In the genomic region with DNA sequence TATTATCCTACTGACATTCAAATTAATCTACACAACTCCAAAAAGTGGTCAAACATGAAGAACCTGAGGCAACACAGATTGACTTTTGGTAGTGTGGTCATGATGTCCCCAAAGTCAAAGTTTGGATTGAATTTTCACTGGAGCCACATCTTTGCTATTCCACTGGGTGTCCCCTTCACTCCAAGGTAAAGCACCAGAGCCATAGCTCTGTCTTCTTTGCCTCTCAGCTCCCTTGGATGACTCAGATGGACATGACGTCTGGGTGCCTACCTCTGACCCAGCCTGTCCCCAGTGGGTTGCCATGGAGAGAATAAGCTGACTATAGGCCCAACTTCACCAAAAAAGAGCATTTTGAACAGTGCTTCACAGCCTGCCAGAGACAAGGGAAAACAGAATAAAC, we compare ENCODE assay signal across 16 cellular contexts. TPM values are rescaled to one million over a fixed set of nuclear protein-coding genes. Genes with fewer than 3 reads are reported as not detected.
DNase-seq lines count a peak whose midpoint lies in the region; ATAC-seq, FAIRE-seq and TF ChIP-seq lines count a peak whose summit lies in the region.
"Had no signal": no experiment of that assay in that cellular context is flagged by ENCODE, and none has a peak within 500 bp of the region (broad histone marks: within the 10 kb centered on the region; RNA-seq: fewer than 3 reads in every experiment).

No MANE protein-coding gene starts in this region.

- DNase-seq in LHCN-M2 (ENCODE audit: low read depth): peak; percentile 17
- DNase-seq in bronchial epithelial cell (ENCODE audit: low read depth): peak; percentile 48
- DNase-seq in medulla oblongata (ENCODE audit: extremely low spot score): peak; percentile 10
- DNase-seq in cerebellum (ENCODE audit: low spot score): no peak
- DNase-seq in amniotic stem cell (lab: John Stamatoyannopoulos, UW): no peak
- DNase-seq in stimulated activated CD8-positive, alpha-beta memory T cell treated with anti-CD3 and anti-CD28 coated beads, Interleukin-4, amount 100 ng/mL, for 48 hours: no peak
- DNase-seq: activated CD4-positive, CD25-positive, alpha-beta regulatory T cell; activated CD8-positive, alpha-beta memory T cell treated with anti-CD3 and anti-CD28 coated beads, Interleukin-2, amount 10 ng/mL, durations not matched to agents 7 days and 5 days; activated naive CD4-positive, alpha-beta T cell treated with anti-CD3 and anti-CD28 coated beads, Interleukin-2, amount 50 U/mL, for 16 hours; DMS153; kidney glomerular epithelial cell; naive B cell; NCI-H1092; NCI-H2171 had no signal

- no peaks in the 10 kb centered on the region for H3K27me3 ChIP-seq in bronchial epithelial cell (ENCODE audit: control insufficient read depth, insufficient read depth, low read length)
- H3K27me3 ChIP-seq: cardiac muscle cell had no signal

- H3K36me3 ChIP-seq in bronchial epithelial cell (ENCODE audit: control insufficient read depth, insufficient read depth, low read length): no peaks in the 10 kb centered on the region
- H3K36me3 ChIP-seq: cardiac muscle cell had no signal

- no peak for FAIRE-seq in bronchial epithelial cell (lab: Jason Lieb, UNC)

- peak; percentile 47 for ATAC-seq in GM21786 (IDR thresholded peaks at IDR 0.05; ENCODE audit: unreplicated experiment)
- ATAC-seq: activated CD8-positive, alpha-beta memory T cell treated with anti-CD3 and anti-CD28 coated beads, Interleukin-2, amount 10 ng/mL, durations not matched to agents 7 days and 5 days had no signal

- no peak for TF ChIP-seq CTCF in bronchial epithelial cell (IDR thresholded peaks at IDR 0.05; ENCODE audit: insufficient read depth, low read length, severe bottlenecking)

- H3K4me3 ChIP-seq in bronchial epithelial cell (ENCODE audit: low read depth, low read length): no peak overlapping the region
- H3K4me3 ChIP-seq: cardiac muscle cell had no signal

RNA-seq across cellular contexts. Expression of gene ARHGAP42, which starts 57.4 kb away (rescaled TPM):
- total RNA-seq in LHCN-M2 (2014; rRNA removed) (7.4 and 10.3 TPM in 2 replicates), bronchial epithelial cell (4.5 and 5.3 TPM in 2 replicates), cerebellum (21.4 TPM)
- 1.4 TPM for polyA plus RNA-seq in LHCN-M2 (2012)

Comparison
In these comparisons a context has a peak if more than half of its experiments do, and no peak if none do; other contexts are left out.
1. DNase-seq: peak in LHCN-M2 (single experiment), bronchial epithelial cell (single experiment) and medulla oblongata (single experiment); none in cerebellum (single experiment), amniotic stem cell (single experiment) and stimulated activated CD8-positive, alpha-beta memory T cell treated with anti-CD3 and anti-CD28 coated beads, Interleukin-4, amount 100 ng/mL, for 48 hours (single experiment).